27 cellular contexts compared by ENCODE assay signal in genomic region chr13:113787694-113788093, GRCh38. TPM values are rescaled to one million over a fixed set of nuclear protein-coding genes. Genes with fewer than 3 reads are reported as not detected.
"Had no signal": no experiment of that assay in that cellular context is flagged by ENCODE, and none has a peak within 500 bp of the region (broad histone marks: within the 10 kb centered on the region; RNA-seq: fewer than 3 reads in every experiment).

No MANE protein-coding gene starts in this region.

- H3K4me3 ChIP-seq: coronary artery, esophagus squamous epithelium, left ventricle myocardium inferior, lung, psoas muscle, skin epidermis, spleen, thoracic aorta, tibial nerve, upper lobe of left lung, vagina had no signal

- H3K36me3 ChIP-seq: esophagus squamous epithelium, left ventricle myocardium inferior, neutrophil, spleen, thoracic aorta, tibial nerve, vagina had no signal

- H3K4me1 ChIP-seq: left ventricle myocardium inferior, psoas muscle, spleen, tibial nerve, upper lobe of left lung, vagina had no signal

- H3K9me3 ChIP-seq: esophagus squamous epithelium, left ventricle myocardium inferior, neutrophil, psoas muscle, spleen, thoracic aorta, tibial nerve, upper lobe of left lung, vagina had no signal

- H3K27ac ChIP-seq: coronary artery, esophagus squamous epithelium, left ventricle myocardium inferior, neutrophil, psoas muscle, skin epidermis, spleen, thoracic aorta, tibial nerve, upper lobe of left lung, vagina had no signal

- ATAC-seq: left colon; natural killer cell; psoas muscle; right cardiac atrium; stimulated activated naive B cell treated with anti-CD40 and anti-IgM and Interleukin-4, amounts not matched to agents 10 μg/mL and 1 μg/mL and 100 μg/mL, for 72 hours had no signal

- DNase-seq: dermis blood vessel endothelial cell; effector memory CD4-positive, alpha-beta T cell; erythroblast; esophagus squamous epithelium; foreskin melanocyte; glutamatergic neuron; hypothalamus; immature natural killer cell; islet precursor cell; kidney glomerular epithelial cell; left colon; left ventricle myocardium inferior; natural killer cell; stimulated activated CD4-positive, alpha-beta T cell treated with anti-CD3 and anti-CD28 coated beads, Interleukin-4, amount 100 ng/mL, for 4 hours; stimulated activated naive B cell treated with anti-CD40 and anti-IgM and Interleukin-4, amounts not matched to agents 10 μg/mL and 1 μg/mL and 100 μg/mL, for 72 hours; upper lobe of left lung had no signal

- H3K27me3 ChIP-seq: tibial nerve, upper lobe of left lung, vagina had no signal

RNA-seq across cellular contexts. Expression of gene TMEM255B, which starts 28.7 kb away (rescaled TPM):
- polyA plus RNA-seq: immature natural killer cell, neural cell had no signal
